ENCODE assay signal across 10 cellular contexts in genomic region chr3:120741320-120741719, GRCh38. TPM values are rescaled to one million over a fixed set of nuclear protein-coding genes. Genes with fewer than 3 reads are reported as not detected.
DNase-seq lines count a peak whose midpoint lies in the region; ATAC-seq, FAIRE-seq and TF ChIP-seq lines count a peak whose summit lies in the region.
"Had no signal": no experiment of that assay in that cellular context is flagged by ENCODE, and none has a peak within 500 bp of the region (broad histone marks: within the 10 kb centered on the region; RNA-seq: fewer than 3 reads in every experiment).

No MANE protein-coding gene starts in this region.

- in situ Hi-C loops in KBM-7 (cut with MboI; ENCODE audit: low pct_unique_long_range_greater_than_20kb, low sequenced_read_pairs), result no loop called here

- no peak for TF ChIP-seq CTCF in kidney (IDR thresholded peaks at IDR 0.05; ENCODE audit: borderline replicate concordance, extremely low read depth, insufficient read depth)

- peaks cover 4 to 5% of the 10 kb centered on the region in 2 donors for H3K36me3 Mint-ChIP-seq in activated T-cell treated with anti-CD3 and anti-CD28 coated beads, Interleukin-2, amount 50 U/mL, for 72 hours (ENCODE audit: insufficient read depth in 2 of 2)
- peaks cover 16% of the 10 kb centered on the region for H3K36me3 Mint-ChIP-seq in activated T-helper 1 cell treated with anti-CD3 and anti-CD28 coated beads, Interleukin-12 subunit alpha, Interleukin-12 subunit beta, Interleukin-2, Interleukin-4 antibody, amounts not matched to agents 30 ng/mL and 10 ng/mL and 1 ng/mL, durations not matched to agents 14 hours and 24 hours and 36 hours (ENCODE audit: low read depth)

- peaks cover 3 to 5% of the 10 kb centered on the region in 2 donors for H3K9me3 Mint-ChIP-seq in activated T-cell treated with anti-CD3 and anti-CD28 coated beads, Interleukin-2, amount 50 U/mL, for 72 hours
- H3K9me3 Mint-ChIP-seq in activated T-helper 1 cell treated with anti-CD3 and anti-CD28 coated beads, Interleukin-12 subunit alpha, Interleukin-12 subunit beta, Interleukin-2, Interleukin-4 antibody, amounts not matched to agents 30 ng/mL and 10 ng/mL and 1 ng/mL, durations not matched to agents 14 hours and 24 hours and 36 hours, result peaks cover 12% of the 10 kb centered on the region

- peaks cover 27% of the 10 kb centered on the region for H3K4me1 Mint-ChIP-seq in activated T-cell treated with anti-CD3 and anti-CD28 coated beads, Interleukin-2, amount 50 U/mL, for 72 hours (ENCODE audit: low read depth)
- H3K4me1 Mint-ChIP-seq in activated T-helper 1 cell treated with anti-CD3 and anti-CD28 coated beads, Interleukin-12 subunit alpha, Interleukin-12 subunit beta, Interleukin-2, Interleukin-4 antibody, amounts not matched to agents 30 ng/mL and 10 ng/mL and 1 ng/mL, durations not matched to agents 14 hours and 24 hours and 36 hours (ENCODE audit: low read depth), result peaks cover 22% of the 10 kb centered on the region

- H3K4me1 ChIP-seq in kidney (ENCODE audit: control insufficient read depth in 1 of 2, insufficient read depth in 1 of 2, low read depth in 1 of 2, low read length in 2 of 2), result peaks cover 0 to 6% of the 10 kb centered on the region in 2 donors
- peaks cover 9% of the 10 kb centered on the region for H3K4me1 ChIP-seq in thymus (ENCODE audit: control insufficient read depth, insufficient read depth, low read length)

- H3K9me3 ChIP-seq in kidney (ENCODE audit: control insufficient read depth in 1 of 2, low read length in 2 of 2) (no peaks in the 10 kb centered on the region), thymus (ENCODE audit: control insufficient read depth) (no peaks in the 10 kb centered on the region)

- H3K27ac Mint-ChIP-seq in activated T-cell treated with anti-CD3 and anti-CD28 coated beads, Interleukin-2, amount 50 U/mL, for 72 hours, result peak overlapping the region; percentile 87
- H3K27ac Mint-ChIP-seq in activated T-helper 1 cell treated with anti-CD3 and anti-CD28 coated beads, Interleukin-12 subunit alpha, Interleukin-12 subunit beta, Interleukin-2, Interleukin-4 antibody, amounts not matched to agents 30 ng/mL and 10 ng/mL and 1 ng/mL, durations not matched to agents 14 hours and 24 hours and 36 hours, result peak overlapping the region; percentile 89

- H3K27ac ChIP-seq in kidney (ENCODE audit: low read depth in 2 of 2, low read length in 2 of 2), result no peak overlapping the region
- no peak overlapping the region for H3K27ac ChIP-seq in thymus (ENCODE audit: low read depth)

- peak overlapping the region; percentile 82 to 97 for H3K4me3 Mint-ChIP-seq in activated T-cell treated with anti-CD3 and anti-CD28 coated beads, Interleukin-2, amount 50 U/mL, for 72 hours
- H3K4me3 Mint-ChIP-seq in activated T-helper 1 cell treated with anti-CD3 and anti-CD28 coated beads, Interleukin-12 subunit alpha, Interleukin-12 subunit beta, Interleukin-2, Interleukin-4 antibody, amounts not matched to agents 30 ng/mL and 10 ng/mL and 1 ng/mL, durations not matched to agents 14 hours and 24 hours and 36 hours, result peak overlapping the region; percentile 84

- H3K9ac ChIP-seq in kidney (ENCODE audit: low read length in 2 of 2), result no peak overlapping the region

- DNase-seq in activated T-cell treated with anti-CD3 and anti-CD28 coated beads, Interleukin-2, amount 50 U/mL, for 72 hours, result no peak
- DNase-seq in activated T-cell treated with anti-CD3 and anti-CD28 coated beads, Interleukin-2, amount 50 U/mL, for 1 hour, result no peak
- DNase-seq in activated T-helper 1 cell treated with anti-CD3 and anti-CD28 coated beads, Interleukin-12 subunit alpha, Interleukin-12 subunit beta, Interleukin-2, Interleukin-4 antibody, amounts not matched to agents 30 ng/mL and 10 ng/mL and 1 ng/mL, durations not matched to agents 14 hours and 24 hours and 36 hours (ENCODE audit: low spot score), result no peak
- DNase-seq in kidney (no peak), KBM-7 (no peak), COLO668 (lab: John Stamatoyannopoulos, UW; ENCODE audit: unreplicated experiment) (no peak)
- DNase-seq: T-helper 9 cell had no signal

- no peak for FAIRE-seq in kidney (lab: Jason Lieb, UNC)

- H3K36me3 ChIP-seq in kidney (ENCODE audit: control insufficient read depth in 1 of 2, insufficient read depth in 2 of 2, low read length in 2 of 2), result no peaks in the 10 kb centered on the region
- no peaks in the 10 kb centered on the region for H3K36me3 ChIP-seq in thymus (ENCODE audit: control insufficient read depth, insufficient read depth)

- ATAC-seq in activated T-cell treated with anti-CD3 and anti-CD28 coated beads, Interleukin-2, amount 50 U/mL, for 72 hours (replicated peaks in 1 of 2), result no peak
- ATAC-seq in GM18873 (IDR thresholded peaks at IDR 0.05; ENCODE audit: low FRiP score, unreplicated experiment), result no peak

- WGBS in thymus, result 76% methylated on average over 3 of the region's 3 CpGs

- H3K27me3 Mint-ChIP-seq in activated T-cell treated with anti-CD3 and anti-CD28 coated beads, Interleukin-2, amount 50 U/mL, for 72 hours (ENCODE audit: low read depth), result no peaks in the 10 kb centered on the region
- no peaks in the 10 kb centered on the region for H3K27me3 Mint-ChIP-seq in activated T-helper 1 cell treated with anti-CD3 and anti-CD28 coated beads, Interleukin-12 subunit alpha, Interleukin-12 subunit beta, Interleukin-2, Interleukin-4 antibody, amounts not matched to agents 30 ng/mL and 10 ng/mL and 1 ng/mL, durations not matched to agents 14 hours and 24 hours and 36 hours (ENCODE audit: insufficient read depth)

- no peaks in the 10 kb centered on the region for H3K27me3 ChIP-seq in thymus (ENCODE audit: control insufficient read depth, insufficient read depth)

- H3K4me3 ChIP-seq in kidney (ENCODE audit: low read length in 2 of 2) (peak overlapping the region; percentile 88 to 96), thymus (ENCODE audit: low read length) (peak overlapping the region; percentile 32)

- intact Hi-C loops in activated T-helper 1 cell treated with anti-CD3 and anti-CD28 coated beads, Interleukin-12 subunit alpha, Interleukin-12 subunit beta, Interleukin-2, Interleukin-4 antibody, amounts not matched to agents 30 ng/mL and 10 ng/mL and 1 ng/mL, durations not matched to agents 14 hours and 24 hours and 36 hours (cut with micrococcal nuclease), result loop anchor here (5.0 to 10.0 kb wide), 5 partner anchors 324 to 1643 kb away; partner anchors contain the start of genes EAF2, FAM162A, IQCB1 and MIX23
- intact Hi-C loops in kidney (cut with DNase I), result no loop called here

RNA-seq across cellular contexts. Expression of gene RABL3, which starts 1.0 kb away (rescaled TPM):
- 10 to 100 TPM; 25.9 to 26.9 TPM for total RNA-seq in activated T-cell treated with anti-CD3 and anti-CD28 coated beads, Interleukin-2, amount 50 U/mL, for 72 hours
- 24.3 and 25.6 TPM in 2 replicates for total RNA-seq in activated T-helper 1 cell treated with anti-CD3 and anti-CD28 coated beads, Interleukin-12 subunit alpha, Interleukin-12 subunit beta, Interleukin-2, Interleukin-4 antibody, amounts not matched to agents 30 ng/mL and 10 ng/mL and 1 ng/mL, durations not matched to agents 14 hours and 24 hours and 36 hours
- total RNA-seq in kidney, result 30.1 TPM
- 16.9 TPM for polyA plus RNA-seq in kidney (ENCODE audit: insufficient read depth, low read depth, low replicate concordance)
- polyA plus RNA-seq in thymus, result 8.5 TPM

RNA-seq across cellular contexts. Expression of gene GTF2E1, which starts 1.2 kb away (rescaled TPM):
- 10 to 100 TPM; 15.9 to 24.1 TPM for total RNA-seq in activated T-cell treated with anti-CD3 and anti-CD28 coated beads, Interleukin-2, amount 50 U/mL, for 72 hours
- total RNA-seq in activated T-helper 1 cell treated with anti-CD3 and anti-CD28 coated beads, Interleukin-12 subunit alpha, Interleukin-12 subunit beta, Interleukin-2, Interleukin-4 antibody, amounts not matched to agents 30 ng/mL and 10 ng/mL and 1 ng/mL, durations not matched to agents 14 hours and 24 hours and 36 hours, result 25.3 and 29.2 TPM in 2 replicates
- 19.4 TPM for total RNA-seq in kidney
- 5.4 TPM for polyA plus RNA-seq in kidney (ENCODE audit: insufficient read depth, low read depth, low replicate concordance)
- polyA plus RNA-seq in thymus, result 11.1 TPM

RNA-seq across cellular contexts. Expression of gene HGD, which starts 59.3 kb away (rescaled TPM):
- total RNA-seq in activated T-cell treated with anti-CD3 and anti-CD28 coated beads, Interleukin-2, amount 50 U/mL, for 72 hours, result 1 to 10 TPM in 1 of 2 donors, under 1 TPM in 1; 0.74 to 1.8 TPM
- 0.16 TPM in 1 of 2 replicates, not detected in the other for total RNA-seq in activated T-helper 1 cell treated with anti-CD3 and anti-CD28 coated beads, Interleukin-12 subunit alpha, Interleukin-12 subunit beta, Interleukin-2, Interleukin-4 antibody, amounts not matched to agents 30 ng/mL and 10 ng/mL and 1 ng/mL, durations not matched to agents 14 hours and 24 hours and 36 hours
- total RNA-seq in kidney, result 72.0 TPM
- polyA plus RNA-seq in kidney (ENCODE audit: insufficient read depth, low read depth, low replicate concordance) (251 TPM), thymus (1.9 TPM)
- total RNA-seq: Daoy had no signal

Comparison
In these comparisons a context has a peak if more than half of its experiments do, and no peak if none do; other contexts are left out.
1. RNA of gene HGD, which starts 59.3 kb away (total RNA-seq): 72.0 TPM in kidney (single experiment); 0.74 to 1.8 TPM in activated T-cell treated with anti-CD3 and anti-CD28 coated beads, Interleukin-2, amount 50 U/mL, for 72 hours and 0.16 TPM in activated T-helper 1 cell treated with anti-CD3 and anti-CD28 coated beads, Interleukin-12 subunit alpha, Interleukin-12 subunit beta, Interleukin-2, Interleukin-4 antibody, amounts not matched to agents 30 ng/mL and 10 ng/mL and 1 ng/mL, durations not matched to agents 14 hours and 24 hours and 36 hours; every median in the first group is over 10 times any median in the second.